35 cellular contexts compared by ENCODE assay signal in the genomic region with DNA sequence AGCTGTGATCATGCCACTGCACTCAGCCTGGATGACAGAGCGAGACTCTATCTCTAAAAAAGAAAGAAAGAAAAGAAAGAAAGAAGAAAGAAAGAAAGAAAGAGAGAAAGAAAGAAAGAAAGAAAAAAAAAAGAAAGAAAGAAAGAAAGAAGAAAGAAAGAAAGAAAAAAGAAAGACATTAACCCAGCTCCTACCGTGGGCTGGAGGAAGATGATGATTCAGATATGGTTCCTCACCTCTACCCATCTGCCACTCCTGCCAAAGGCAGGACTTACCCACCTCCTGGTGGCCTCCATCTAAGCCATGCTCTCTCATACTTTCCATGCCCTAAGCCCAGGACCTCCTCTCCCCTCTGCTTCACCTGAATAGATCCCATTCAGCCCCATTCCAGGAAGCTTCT.
"Had no signal": no experiment of that assay in that cellular context is flagged by ENCODE, and none has a peak within 500 bp of the region (broad histone marks: within the 10 kb centered on the region; RNA-seq: fewer than 3 reads in every experiment).

No MANE protein-coding gene starts in this region.

- H3K27me3 ChIP-seq: adrenal gland, body of pancreas had no signal

- H3K36me3 Mint-ChIP-seq: activated CD8-positive, alpha-beta memory T cell treated with anti-CD3 and anti-CD28 coated beads, Interleukin-2, amount 10 ng/mL, durations not matched to agents 7 days and 5 days; activated naive CD8-positive, alpha-beta T cell treated with anti-CD3 and anti-CD28 coated beads, Interleukin-2, amount 10 ng/mL, durations not matched to agents 7 days and 5 days had no signal

- H3K4me1 Mint-ChIP-seq: activated CD8-positive, alpha-beta memory T cell treated with anti-CD3 and anti-CD28 coated beads, Interleukin-2, amount 10 ng/mL, durations not matched to agents 7 days and 5 days; activated naive CD8-positive, alpha-beta T cell treated with anti-CD3 and anti-CD28 coated beads, Interleukin-2, amount 10 ng/mL, durations not matched to agents 7 days and 5 days had no signal

- H3K4me3 Mint-ChIP-seq: activated CD4-positive, alpha-beta T cell treated with anti-CD3 and anti-CD28 coated beads, Interleukin-2, amount 10 ng/mL, durations not matched to agents 24 days and 14 days; activated CD8-positive, alpha-beta memory T cell treated with anti-CD3 and anti-CD28 coated beads, Interleukin-2, amount 10 ng/mL, durations not matched to agents 7 days and 5 days; activated naive CD8-positive, alpha-beta T cell treated with anti-CD3 and anti-CD28 coated beads, Interleukin-2, amount 10 ng/mL, durations not matched to agents 7 days and 5 days had no signal

- H2AFZ ChIP-seq: PC-9 had no signal

- ATAC-seq: activated CD8-positive, alpha-beta memory T cell treated with anti-CD3 and anti-CD28 coated beads, Interleukin-2, amount 10 ng/mL, durations not matched to agents 7 days and 5 days; body of pancreas; Right ventricle myocardium inferior had no signal

- H3K4me2 ChIP-seq: PC-9 had no signal

- H3K27ac Mint-ChIP-seq: activated CD4-positive, alpha-beta T cell treated with anti-CD3 and anti-CD28 coated beads, Interleukin-2, amount 10 ng/mL, durations not matched to agents 24 days and 14 days; activated CD8-positive, alpha-beta memory T cell treated with anti-CD3 and anti-CD28 coated beads, Interleukin-2, amount 10 ng/mL, durations not matched to agents 7 days and 5 days; activated naive CD8-positive, alpha-beta T cell treated with anti-CD3 and anti-CD28 coated beads, Interleukin-2, amount 10 ng/mL, durations not matched to agents 7 days and 5 days had no signal

- H3K9me3 ChIP-seq: adrenal gland, body of pancreas had no signal

- DNase-seq: activated CD4-positive, alpha-beta T cell treated with anti-CD3 and anti-CD28 coated beads for 1 hour; activated CD4-positive, alpha-beta T cell treated with anti-CD3 and anti-CD28 coated beads, Interleukin-2, amount 10 ng/mL, durations not matched to agents 24 days and 14 days; activated CD4-positive, alpha-beta T cell treated with anti-CD3 and anti-CD28 coated beads, Interleukin-2, amount 50 U/mL, for 48 hours; activated CD4-positive, CD25-positive, alpha-beta regulatory T cell; activated CD8-positive, alpha-beta memory T cell treated with anti-CD3 and anti-CD28 coated beads for 24 hours; activated CD8-positive, alpha-beta memory T cell treated with anti-CD3 and anti-CD28 coated beads, Interleukin-2, amount 10 ng/mL, durations not matched to agents 7 days and 5 days; activated CD8-positive, alpha-beta memory T cell treated with anti-CD3 and anti-CD28 coated beads, Interleukin-2, amount 50 U/mL, for 48 hours; activated effector memory CD4-positive, alpha-beta T cell treated with anti-CD3 and anti-CD28 coated beads, Interleukin-2, amount 50 U/mL, for 16 hours; activated naive CD4-positive, alpha-beta T cell; activated naive CD4-positive, alpha-beta T cell treated with anti-CD3 and anti-CD28 coated beads, Interleukin-2, amount 50 U/mL, for 16 hours; activated naive CD8-positive, alpha-beta T cell treated with anti-CD3 and anti-CD28 coated beads, Interleukin-2, amount 10 ng/mL, durations not matched to agents 7 days and 5 days; activated T-cell treated with anti-CD3 and anti-CD28 coated beads, Interleukin-2, amount 50 U/mL, for 48 hours; adrenal gland; body of pancreas; NCI-H1092 treated with DMSO at 0.1 percent for 48 hours; NCI-H1417; NCI-H146; NCI-H187; NCI-H2029 treated with DMSO at 0.1 percent for 48 hours; NCI-H2107; NCI-H2171; NCI-H510A; NCI-H526; NCI-H748 treated with DMSO at 0.1 percent for 48 hours; NK-92 treated with Interleukin-12 subunit alpha and Interleukin-12 subunit beta, amount 100 ng/mL, for 24 hours; PC-9; SIG-M5; SW 1271; T-helper 1 cell; T-helper 2 cell; T1000; WERI-Rb-1 had no signal

- H3K9me3 Mint-ChIP-seq: activated CD4-positive, alpha-beta T cell treated with anti-CD3 and anti-CD28 coated beads, Interleukin-2, amount 10 ng/mL, durations not matched to agents 24 days and 14 days had no signal

- H3K36me3 ChIP-seq: adrenal gland, breast epithelium, WERI-Rb-1 had no signal

- H3K27ac ChIP-seq: adrenal gland, body of pancreas, breast epithelium, PC-9, RWPE1, WERI-Rb-1 had no signal

- H3K4me3 ChIP-seq: adrenal gland, body of pancreas, breast epithelium, PC-9 had no signal

- H3K4me1 ChIP-seq: adrenal gland, body of pancreas, breast epithelium had no signal
